16 cellular contexts compared by ENCODE assay signal in the genomic region with DNA sequence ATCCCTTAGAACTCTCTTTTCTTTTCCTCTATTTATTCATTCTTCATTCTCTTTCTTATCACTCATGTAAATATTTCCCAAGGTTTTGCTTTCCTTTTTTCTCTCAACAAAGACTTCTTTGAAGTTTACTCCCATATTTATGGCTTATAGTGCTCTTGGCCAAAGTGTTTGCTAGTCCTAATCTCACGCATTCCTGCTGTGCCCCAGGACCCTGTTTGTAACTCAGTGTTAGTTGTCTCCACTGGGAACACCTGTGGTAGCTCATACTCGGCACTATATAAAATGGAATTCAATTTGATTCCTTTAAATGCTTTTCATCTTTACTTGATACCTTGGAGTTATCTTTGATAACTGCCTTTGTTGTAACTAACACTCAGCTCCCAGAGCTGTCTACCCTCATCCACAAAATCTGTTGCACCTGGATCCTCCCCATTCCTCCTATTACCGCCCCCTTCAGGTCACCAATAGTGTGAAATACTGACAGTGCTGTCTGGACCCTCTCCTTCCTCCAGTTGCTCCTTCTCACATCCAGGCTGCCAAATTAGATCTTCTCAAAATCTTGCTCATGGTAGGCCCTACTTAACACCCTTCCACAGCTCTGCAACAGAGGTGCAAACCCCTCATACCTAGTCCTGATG.
DNase-seq lines count a peak whose midpoint lies in the region; ATAC-seq and TF ChIP-seq lines count a peak whose summit lies in the region.
"Had no signal": no experiment of that assay in that cellular context is flagged by ENCODE, and none has a peak within 500 bp of the region (broad histone marks: within the 10 kb centered on the region; RNA-seq: fewer than 3 reads in every experiment).

No MANE protein-coding gene starts in this region.

- no peak overlapping the region for H4K5ac ChIP-seq in IMR-90 (ENCODE audit: low read depth, low read length)
- no peak overlapping the region for H4K5ac ChIP-seq in mesendoderm (ENCODE audit: low read length)

- H3K4me3 ChIP-seq in IMR-90 (ENCODE audit: insufficient read depth, low read depth, low read length) (no peak overlapping the region), cardiac fibroblast (replicated peaks in 1 of 2; ENCODE audit: low read depth in 2 of 2, low read length in 2 of 2) (no peak overlapping the region), mesendoderm (ENCODE audit: low read length) (no peak overlapping the region)
- H3K4me3 ChIP-seq: spleen, tibial artery had no signal

- no peak overlapping the region for H4K91ac ChIP-seq in IMR-90 (ENCODE audit: insufficient read depth, low read depth, low read length)

- no peak overlapping the region for H2AFZ ChIP-seq in IMR-90 (replicated peaks; ENCODE audit: low read length, poor library complexity)

- POLR2A ChIA-PET in IMR-90 (lab: Charles Lee; ENCODE audit: unreplicated experiment), result no interaction called here

- H3K18ac ChIP-seq in IMR-90 (ENCODE audit: low read depth, low read length) (no peak overlapping the region), mesendoderm (ENCODE audit: low read length) (no peak overlapping the region)

- H2BK20ac ChIP-seq in IMR-90 (ENCODE audit: low read depth, low read length), result no peak overlapping the region

- no peak overlapping the region for H3K4me2 ChIP-seq in IMR-90 (ENCODE audit: low read depth, low read length)
- H3K4me2 ChIP-seq in mesendoderm (ENCODE audit: low read length), result no peak overlapping the region

- ATAC-seq in IMR-90 (ENCODE audit: low read depth) (no peak), GM19452 (IDR thresholded peaks at IDR 0.05; ENCODE audit: unreplicated experiment) (no peak), Right ventricle myocardium superior (ENCODE audit: poor library complexity) (no peak), HG02763 (IDR thresholded peaks at IDR 0.05; ENCODE audit: unreplicated experiment) (no peak)
- ATAC-seq: effector memory CD8-positive, alpha-beta T cell had no signal

- no peak overlapping the region for H2BK5ac ChIP-seq in IMR-90 (ENCODE audit: low read depth, low read length, poor library complexity, severe bottlenecking)
- H2BK5ac ChIP-seq in mesendoderm (ENCODE audit: low read length), result no peak overlapping the region

- intact Hi-C loops in IMR-90 (cut with micrococcal nuclease), result no loop called here
- intact Hi-C loops in Right ventricle myocardium superior (cut with DNase I), result loop anchor here (10.0 kb wide), 1 partner anchor 794 kb away; no protein-coding TSS in a partner anchor

- no peaks in the 10 kb centered on the region for H3K9me3 ChIP-seq in IMR-90 (ENCODE audit: control insufficient read depth, insufficient read depth, low read length)
- H3K9me3 ChIP-seq: spleen, tibial artery had no signal

- H3K79me2 ChIP-seq in mesendoderm (ENCODE audit: control insufficient read depth, insufficient read depth, low read length), result no peaks in the 10 kb centered on the region

- H2BK120ac ChIP-seq in IMR-90 (ENCODE audit: low read depth, low read length) (no peak overlapping the region), mesendoderm (ENCODE audit: low read depth, low read length) (no peak overlapping the region)

- H2AK5ac ChIP-seq in IMR-90 (ENCODE audit: low read depth, low read length) (no peak overlapping the region), mesendoderm (ENCODE audit: low read length) (no peak overlapping the region)

- H3K56ac ChIP-seq in IMR-90 (ENCODE audit: extremely low read depth, insufficient read depth, low read length), result no peak overlapping the region
- no peak overlapping the region for H3K56ac ChIP-seq in mesendoderm (ENCODE audit: low read length)

- no peak for TF ChIP-seq RAD21 in IMR-90 (IDR thresholded peaks at IDR 0.05; ENCODE audit: low read length)

- no TSS peak for BruUV-seq in IMR-90 (replicated peaks; lab: Mats Ljungman, UMichigan)

- no peak overlapping the region for H2BK15ac ChIP-seq in IMR-90 (ENCODE audit: low read depth, low read length)
- H2BK15ac ChIP-seq in mesendoderm (replicated peaks; ENCODE audit: low read depth), result no peak overlapping the region

- DNase-seq in GM10266 (ENCODE audit: extremely low spot score) (no peak), IMR-90 (no peak), cardiac fibroblast (ENCODE audit: low read depth in 2 of 2) (no peak), mesendoderm (peak; percentile 49), Right ventricle myocardium superior (no peak)
- no peak for DNase-seq in activated CD8-positive, alpha-beta memory T cell treated with anti-CD3 and anti-CD28 coated beads for 24 hours
- DNase-seq: activated CD4-positive, alpha-beta T cell treated with anti-CD3 and anti-CD28 coated beads for 48 hours; effector memory CD8-positive, alpha-beta T cell; hippocampal formation; NCI-H2171; OCI-M1; spleen; T-helper 1 cell; tibial artery had no signal

- H3K4me1 ChIP-seq in IMR-90 (ENCODE audit: control insufficient read depth, insufficient read depth, low read length) (no peaks in the 10 kb centered on the region; the same call in 1 of the 2 replicates), mesendoderm (ENCODE audit: control insufficient read depth, low read depth, low read length) (no peaks in the 10 kb centered on the region)
- H3K4me1 ChIP-seq: spleen had no signal

- peak; percentile 18 for TF ChIP-seq CTCF in GM10266 (IDR thresholded peaks at IDR 0.05; ENCODE audit: control insufficient read depth, insufficient read depth, low read depth, missing control alignments)
- TF ChIP-seq CTCF in IMR-90 (conservative IDR thresholded peaks at IDR 0.05; ENCODE audit: low read depth, low read length), result no peak
- TF ChIP-seq CTCF in cardiac fibroblast (IDR thresholded peaks at IDR 0.05; ENCODE audit: low read depth, low read length), result peak; percentile 13

- no CpG with 5 or more reads among the region's 3 CpGs for WGBS in IMR-90 (ENCODE audit: extremely low coverage in 2 of 2, insufficient read length in 1 of 2), 2 experiments
- WGBS in mesendoderm (ENCODE audit: extremely low coverage, insufficient coverage, low lambda C conversion rate), result no CpG with 5 or more reads among the region's 3 CpGs

- H3K27ac ChIP-seq in IMR-90 (ENCODE audit: insufficient read depth, low read length) (no peak overlapping the region), mesendoderm (ENCODE audit: low read depth, low read length) (no peak overlapping the region)
- H3K27ac ChIP-seq: tibial artery had no signal

- in situ Hi-C loops in IMR-90 (cut with MboI; ENCODE audit: low sequenced_read_pairs), result loop anchor here (25.0 kb wide), 1 partner anchor 1442 kb away; no protein-coding TSS in a partner anchor

- CTCF ChIA-PET in IMR-90 (lab: Yijun Ruan, JAX), result interaction anchor here (1.1 kb wide), 1 partner anchor 13 kb away, joined by 3 read pairs; no protein-coding TSS in a partner anchor

- H3K79me1 ChIP-seq in IMR-90 (ENCODE audit: low read depth in 1 of 2, low read length in 2 of 2) (no peaks in the 10 kb centered on the region; a peak in 1 of 4 replicates), mesendoderm (ENCODE audit: low read length) (no peaks in the 10 kb centered on the region)

- H4K8ac ChIP-seq in IMR-90 (ENCODE audit: low read depth in 2 of 2, low read length in 2 of 2) (no peak overlapping the region), mesendoderm (ENCODE audit: low read depth, low read length) (no peak overlapping the region)

- H3K9me1 ChIP-seq in IMR-90 (ENCODE audit: insufficient read depth, low read length), result no peaks in the 10 kb centered on the region

- H3K23ac ChIP-seq in IMR-90 (ENCODE audit: low read depth, low read length) (0 out of 2 replicates have a peak overlapping the region, but pooled peaks have one; percentile 21), mesendoderm (ENCODE audit: low read length) (no peak overlapping the region)

- H3K27me3 ChIP-seq in IMR-90 (ENCODE audit: control insufficient read depth, insufficient read depth, low read length), result no peaks in the 10 kb centered on the region
- H3K27me3 ChIP-seq in mesendoderm (ENCODE audit: insufficient read depth, low read length, poor library complexity), result no peaks in the 10 kb centered on the region
- H3K27me3 ChIP-seq: spleen, tibial artery had no signal

- H3K36me3 ChIP-seq in IMR-90 (ENCODE audit: control insufficient read depth, insufficient read depth, low read length), result no peaks in the 10 kb centered on the region
- no peaks in the 10 kb centered on the region for H3K36me3 ChIP-seq in mesendoderm (ENCODE audit: control insufficient read depth, insufficient read depth, low read length)
- H3K36me3 ChIP-seq: tibial artery had no signal

- H3K14ac ChIP-seq in IMR-90 (replicated peaks; ENCODE audit: low read depth, low read length), result no peak overlapping the region

- no peak for TF ChIP-seq POLR2A in IMR-90 (IDR thresholded peaks at IDR 0.05; ENCODE audit: low read depth, low read length)

- no peak overlapping the region for H2AK9ac ChIP-seq in IMR-90 (replicated peaks; ENCODE audit: low read depth, low read length, poor library complexity)

- no peak overlapping the region for H3K4ac ChIP-seq in IMR-90 (ENCODE audit: low read depth, low read length)
- H3K4ac ChIP-seq in mesendoderm (ENCODE audit: low read depth, low read length), result no peak overlapping the region

- H3K9ac ChIP-seq in IMR-90 (ENCODE audit: low read depth, low read length) (no peak overlapping the region), mesendoderm (ENCODE audit: low read length) (no peak overlapping the region)

- dilution Hi-C loops in IMR-90 (cut with HindIII; ENCODE audit: low sequenced_read_pairs, unreplicated experiment), result no loop called here

- no peaks in the 10 kb centered on the region for H4K20me1 ChIP-seq in IMR-90 (ENCODE audit: insufficient read depth, low read length)

TF ChIP-seq in IMR-90, 13 proteins besides CTCF, POLR2A, EP300 and RAD21 (continues in another document):
- no peak for TF ChIP-seq NFE2L2 (IDR thresholded peaks at IDR 0.05; ENCODE audit: low read depth, low read length)
- no peak for TF ChIP-seq CEBPB (IDR thresholded peaks at IDR 0.05; ENCODE audit: low read depth, low read length)
- no peak for TF ChIP-seq MAFK (IDR thresholded peaks at IDR 0.05; ENCODE audit: low read depth, low read length)
- TF ChIP-seq MAZ (IDR thresholded peaks at IDR 0.05; ENCODE audit: borderline replicate concordance, low read depth, low read length), result no peak
- TF ChIP-seq FOS (IDR thresholded peaks at IDR 0.05; ENCODE audit: low read depth, low read length), result no peak
- TF ChIP-seq RCOR1 (IDR thresholded peaks at IDR 0.05; ENCODE audit: insufficient replicate concordance, low read length), result no peak
- no peak for TF ChIP-seq CHD1 (IDR thresholded peaks at IDR 0.05; ENCODE audit: low read depth, low read length)
- TF ChIP-seq BHLHE40 (IDR thresholded peaks at IDR 0.05; ENCODE audit: low read depth, low read length), result no peak
- no peak for TF ChIP-seq ELK1 (IDR thresholded peaks at IDR 0.05; ENCODE audit: borderline replicate concordance, low read depth, low read length)
